In genomic region chr6:112180095-112180820, GRCh38 we compare ENCODE assay signal across 8 cellular contexts.
DNase-seq lines count a peak whose midpoint lies in the region; ATAC-seq and TF ChIP-seq lines count a peak whose summit lies in the region.

No MANE protein-coding gene starts in this region.

- DNase-seq in AG10803 (ENCODE audit: low read depth) (peak; percentile 86), NCI-H2081 (lab: John Stamatoyannopoulos, UW) (peak; percentile 73 to 80), T-helper 17 cell (peak in 1 of 3 donors; percentile 36), endodermal cell (peak; percentile 66), mucosa of descending colon (peak in 1 of 3 donors; percentile 41), upper lobe of right lung (no peak)

- TF ChIP-seq CTCF in AG10803 (conservative IDR thresholded peaks at IDR 0.05; ENCODE audit: low read length): peak; percentile 72
- TF ChIP-seq CTCF in endodermal cell (conservative IDR thresholded peaks at IDR 0.05): peak; percentile 90
- peak; percentile 26 for TF ChIP-seq CTCF in mucosa of descending colon (IDR thresholded peaks at IDR 0.05)
- peak; percentile 79 for TF ChIP-seq CTCF in upper lobe of right lung (IDR thresholded peaks at IDR 0.05)

- H3K4me1 ChIP-seq in endodermal cell (ENCODE audit: control insufficient read depth, insufficient read depth, low read length) (no peaks in the 10 kb centered on the region), mucosa of descending colon (ENCODE audit: low read depth) (no peaks in the 10 kb centered on the region), upper lobe of right lung (no peaks in the 10 kb centered on the region)

- H3K27me3 Mint-ChIP-seq in T-helper 17 cell (peaks cover 48% of the 10 kb centered on the region), endodermal cell (ENCODE audit: insufficient read depth) (peaks cover 5% of the 10 kb centered on the region)

- H3K9me3 ChIP-seq in T-helper 17 cell (ENCODE audit: control insufficient read depth, low read length, poor library complexity, severe bottlenecking) (no peaks in the 10 kb centered on the region), endodermal cell (ENCODE audit: control insufficient read depth, low read length) (no peaks in the 10 kb centered on the region), mucosa of descending colon (no peaks in the 10 kb centered on the region), upper lobe of right lung (no peaks in the 10 kb centered on the region)

- 62 to 100% methylated on average over 1 to 6 of the region's 6 CpGs for WGBS in endodermal cell (ENCODE audit: insufficient coverage in 1 of 2, insufficient read length in 1 of 2), 2 experiments

- H3K36me3 ChIP-seq in endodermal cell (ENCODE audit: control insufficient read depth, insufficient read depth, low read length) (no peaks in the 10 kb centered on the region), mucosa of descending colon (ENCODE audit: low read depth) (no peaks in the 10 kb centered on the region), upper lobe of right lung (peaks cover 8% of the 10 kb centered on the region)

- H3K27ac ChIP-seq in endodermal cell (ENCODE audit: low read depth, low read length): no peak overlapping the region
- H3K27ac ChIP-seq in upper lobe of right lung: no peak overlapping the region

- peak; percentile 70 for ATAC-seq in GM18499 (IDR thresholded peaks at IDR 0.05; ENCODE audit: insufficient read depth, unreplicated experiment)
- peak; percentile 79 for ATAC-seq in HG02981 (IDR thresholded peaks at IDR 0.05; ENCODE audit: unreplicated experiment)
- peak; percentile 65 for ATAC-seq in T-helper 17 cell
- ATAC-seq in mucosa of descending colon: peak; percentile 52
- peak; percentile 80 for ATAC-seq in upper lobe of right lung

- no peaks in the 10 kb centered on the region for H3K27me3 ChIP-seq in endodermal cell (ENCODE audit: control insufficient read depth, insufficient read depth, low read length, poor library complexity, severe bottlenecking)
- no peaks in the 10 kb centered on the region for H3K27me3 ChIP-seq in upper lobe of right lung

- H3K4me1 Mint-ChIP-seq in T-helper 17 cell: peaks cover 2% of the 10 kb centered on the region
- peaks cover 1% of the 10 kb centered on the region for H3K4me1 Mint-ChIP-seq in endodermal cell

- H3K36me3 Mint-ChIP-seq in T-helper 17 cell (ENCODE audit: low read depth) (no peaks in the 10 kb centered on the region), endodermal cell (ENCODE audit: low read depth) (no peaks in the 10 kb centered on the region)

- H3K4me3 Mint-ChIP-seq in T-helper 17 cell (no peak overlapping the region), endodermal cell (no peak overlapping the region)

- intact Hi-C loops in mucosa of descending colon (cut with DNase I, micrococcal nuclease): loop anchor here in 1 of 2 donors (5.0 kb wide), 1 partner anchor 132 kb away; no protein-coding TSS in a partner anchor
- intact Hi-C loops in upper lobe of right lung (cut with DNase I): loop anchor here (5.0 kb wide), 1 partner anchor 132 kb away; no protein-coding TSS in a partner anchor

- H3K9me3 Mint-ChIP-seq in endodermal cell: no peaks in the 10 kb centered on the region

- H3K4me3 ChIP-seq in AG10803 (ENCODE audit: low read length): no peak overlapping the region
- H3K4me3 ChIP-seq in endodermal cell (ENCODE audit: low read length): no peak overlapping the region
- H3K4me3 ChIP-seq in mucosa of descending colon: no peak overlapping the region
- H3K4me3 ChIP-seq in upper lobe of right lung: no peak overlapping the region

- no peak overlapping the region for H3K9ac ChIP-seq in endodermal cell (ENCODE audit: extremely low read depth, low read length, poor library complexity, severe bottlenecking)

- no peak overlapping the region for H3K27ac Mint-ChIP-seq in T-helper 17 cell
- no peak overlapping the region for H3K27ac Mint-ChIP-seq in endodermal cell

Comparison
In these comparisons a context has a peak if more than half of its experiments do, and no peak if none do; other contexts are left out.
1. CTCF ChIP-seq: peak in every context shown above with its lines; median percentile 90 in endodermal cell; 79 in upper lobe of right lung; 72 in AG10803; 26 in mucosa of descending colon.